1 cellular context compared by ENCODE assay signal in genomic region chr9:137188086-137188489, GRCh38.
TF ChIP-seq lines count a peak whose summit lies in the region.

No MANE protein-coding gene starts in this region.

TF ChIP-seq in K562, 482 proteins besides CTCF, POLR2A, EP300 and RAD21:
- TF ChIP-seq HBP1 (CRISPR knock-in tag; IDR thresholded peaks at IDR 0.05) (0 out of 2 replicates have a peak, but pooled peaks have one; percentile 44), PKNOX1 (IDR thresholded peaks at IDR 0.05) (peak; percentile 37; the same call in 1 of the 2 replicates), SAP30 (IDR thresholded peaks at IDR 0.05; ENCODE audit: borderline replicate concordance, insufficient read depth, low read depth, low read length, poor library complexity, severe bottlenecking) (peak; percentile 84), MYC (IDR thresholded peaks at IDR 0.05; ENCODE audit: low read depth, low read length) (no peak), MYC (CRISPR knock-in tag; IDR thresholded peaks at IDR 0.05; ENCODE audit: borderline replicate concordance, low read depth) (peak; percentile 36; the same call in 1 of the 2 replicates), MTA2 (IDR thresholded peaks at IDR 0.05; ENCODE audit: low read depth) (no peak), CHCHD3 (CRISPR knock-in tag; IDR thresholded peaks at IDR 0.05) (no peak), ARID3B (CRISPR knock-in tag; IDR thresholded peaks at IDR 0.05; ENCODE audit: borderline replicate concordance) (0 out of 2 replicates have a peak, but pooled peaks have one; percentile 62), PHF8 (IDR thresholded peaks at IDR 0.05; ENCODE audit: borderline replicate concordance, low read length) (peak; percentile 86), NKRF (IDR thresholded peaks at IDR 0.05; ENCODE audit: borderline replicate concordance) (peak; percentile 92), FOXO4 (CRISPR knock-in tag; IDR thresholded peaks at IDR 0.05) (peak; percentile 78; the same call in 1 of the 2 replicates), BRCA1 (IDR thresholded peaks at IDR 0.05) (no peak), BRCA1 (CRISPR knock-in tag; IDR thresholded peaks at IDR 0.05) (no peak), TOE1 (IDR thresholded peaks at IDR 0.05; ENCODE audit: borderline replicate concordance) (peak; percentile 55; the same call in 1 of the 2 replicates), TOE1 (CRISPR knock-in tag; IDR thresholded peaks at IDR 0.05; ENCODE audit: borderline replicate concordance, low read depth) (no peak), CBFB (CRISPR knock-in tag; IDR thresholded peaks at IDR 0.05) (0 out of 2 replicates have a peak, but pooled peaks have one; percentile 65), MTF1 (CRISPR knock-in tag; IDR thresholded peaks at IDR 0.05; ENCODE audit: borderline replicate concordance) (no peak), HDAC2 (IDR thresholded peaks at IDR 0.05) (0 out of 2 replicates have a peak, but pooled peaks have one; percentile 37)
TF ChIP-seq in K562: peak in this region for 11.
